1 cellular context compared by ENCODE assay signal in genomic region chr5:41870621-41871048, GRCh38.
TF ChIP-seq lines count a peak whose summit lies in the region.

No MANE protein-coding gene starts in this region.

TF ChIP-seq in WTC11, 78 proteins besides CTCF, POLR2A, EP300 and RAD21 (continued from another document):
- TF ChIP-seq, protein P1, sequence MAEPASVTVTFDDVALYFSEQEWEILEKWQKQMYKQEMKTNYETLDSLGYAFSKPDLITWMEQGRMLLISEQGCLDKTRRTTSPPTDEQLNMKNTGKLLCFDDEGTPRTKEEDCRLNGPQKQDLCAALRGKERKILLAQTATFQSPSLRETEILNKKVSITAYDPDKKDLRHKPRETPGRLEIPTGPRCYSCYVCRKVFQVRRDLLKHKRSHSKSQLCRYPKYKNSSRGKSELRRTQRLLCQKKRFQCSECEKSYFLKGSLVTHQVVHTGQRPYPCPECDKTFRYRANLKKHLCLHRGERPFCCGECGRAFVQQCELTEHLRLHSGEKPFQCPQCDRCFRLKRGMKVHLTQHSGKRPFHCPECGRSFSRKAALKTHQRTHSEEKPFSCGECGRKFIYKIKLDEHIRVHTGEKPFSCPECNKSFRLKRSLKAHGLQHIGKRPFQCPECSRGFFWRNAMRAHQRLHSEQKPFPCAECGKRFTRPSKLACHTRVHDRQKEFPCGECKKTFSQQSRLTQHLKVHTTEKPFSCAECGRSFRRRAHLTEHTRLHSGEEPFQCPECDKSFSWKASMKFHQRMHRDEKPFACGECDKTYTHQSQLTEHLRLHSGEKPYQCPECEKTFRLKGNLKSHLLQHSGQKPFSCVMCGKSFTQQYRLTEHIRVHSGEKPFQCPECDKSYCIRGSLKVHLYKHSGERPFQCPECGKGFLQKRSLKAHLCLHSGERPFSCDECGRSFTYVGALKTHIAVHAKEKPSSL (CRISPR knock-in tag; conservative IDR thresholded peaks at IDR 0.05): no peak
- TF ChIP-seq CDX4 (CRISPR knock-in tag; IDR thresholded peaks at IDR 0.05; ENCODE audit: borderline replicate concordance) (no peak), ZNF219 (CRISPR knock-in tag; IDR thresholded peaks at IDR 0.05; ENCODE audit: borderline replicate concordance) (no peak), TEAD4 (CRISPR knock-in tag; IDR thresholded peaks at IDR 0.05) (peak; percentile 20; the same call in 1 of the 2 replicates), OVOL2 (CRISPR knock-in tag; IDR thresholded peaks at IDR 0.05; ENCODE audit: borderline replicate concordance) (no peak), SMAD4 (CRISPR knock-in tag; IDR thresholded peaks at IDR 0.05) (no peak)
TF ChIP-seq in WTC11: peak in this region for 3.
